Comparison of ENCODE assay signal across 8 cellular contexts in the genomic region with DNA sequence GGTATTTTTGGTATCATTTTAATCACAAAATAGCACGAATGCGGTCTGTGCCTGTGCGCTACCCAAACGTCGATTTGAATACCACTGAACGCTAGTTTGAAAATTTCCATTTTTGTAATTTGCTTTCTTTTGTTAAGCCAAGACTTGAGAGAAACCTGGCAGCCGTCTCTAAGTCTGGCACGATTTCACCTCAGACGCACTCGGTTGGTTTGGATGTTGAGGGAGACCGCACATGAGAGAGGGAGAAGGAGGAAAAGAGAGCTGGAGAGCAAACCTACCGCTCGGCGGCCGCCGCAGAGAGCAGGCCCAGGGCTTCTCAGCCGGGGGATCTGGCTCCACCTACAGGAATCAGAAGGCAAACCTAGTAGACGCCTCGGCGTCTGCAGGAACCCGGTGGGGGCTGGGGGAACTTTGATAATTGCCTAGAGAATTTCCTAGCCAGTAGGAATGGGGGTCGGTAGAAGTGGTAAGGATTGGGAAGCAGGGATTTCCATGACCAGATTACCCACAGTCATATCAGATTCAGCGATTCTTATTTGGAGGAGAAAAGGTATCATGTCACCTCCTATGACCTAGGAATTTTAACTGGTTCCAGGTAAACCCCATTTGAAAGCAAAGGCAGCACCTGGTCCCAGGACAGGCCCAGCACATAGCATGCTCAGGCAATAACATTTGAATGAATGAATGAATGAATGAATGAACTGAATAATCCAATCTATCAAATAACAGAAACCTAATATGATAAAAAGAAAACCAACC.
DNase-seq lines count a peak whose midpoint lies in the region; ATAC-seq and TF ChIP-seq lines count a peak whose summit lies in the region.

No MANE protein-coding gene starts in this region.

- in situ Hi-C loops in GM13976 (cut with MboI; ENCODE audit: low sequenced_read_pairs, unreplicated experiment): no loop called here

- DNase-seq in GM13976 (ENCODE audit: low spot score): peak; percentile 73
- peak; percentile 48 for DNase-seq in NCI-H446 treated with DMSO at 0.1 percent for 48 hours (lab: John Stamatoyannopoulos, UW)
- DNase-seq in activated CD8-positive, alpha-beta memory T cell treated with anti-CD3 and anti-CD28 coated beads for 24 hours: peak; percentile 79
- peak; percentile 76 for DNase-seq in epithelial cell of esophagus (ENCODE audit: low read depth)
- DNase-seq in myocyte (ENCODE audit: low read depth): peak; percentile 51
- peak; percentile 78 for DNase-seq in stimulated activated CD8-positive, alpha-beta memory T cell treated with anti-CD3 and anti-CD28 coated beads, Interleukin-4, amount 100 ng/mL, for 48 hours
- DNase-seq in NCI-H1694 (lab: John Stamatoyannopoulos, UW): no peak

- peak; percentile 99 for ATAC-seq in HG02642 (IDR thresholded peaks at IDR 0.05; ENCODE audit: poor library complexity, unreplicated experiment)

- TF ChIP-seq CTCF in GM13976 (IDR thresholded peaks at IDR 0.05; ENCODE audit: borderline replicate concordance, control extremely low read depth, extremely low read depth, insufficient read depth, missing control alignments) (peak; percentile 69), epithelial cell of esophagus (IDR thresholded peaks at IDR 0.05; ENCODE audit: insufficient read depth, low read depth, low read length, missing control alignments) (peak; percentile 83)

- no peak overlapping the region for H3K4me3 ChIP-seq in epithelial cell of esophagus (ENCODE audit: low read length)
